11 cellular contexts compared by ENCODE assay signal in genomic region chr1:223772771-223773160, GRCh38.
DNase-seq lines count a peak whose midpoint lies in the region; ATAC-seq and TF ChIP-seq lines count a peak whose summit lies in the region.
"Had no signal": no experiment of that assay in that cellular context is flagged by ENCODE, and none has a peak within 500 bp of the region (broad histone marks: within the 10 kb centered on the region; RNA-seq: fewer than 3 reads in every experiment).

No MANE protein-coding gene starts in this region.

- peak overlapping the region; percentile 71 to 91 for H3K27ac ChIP-seq in left lung
- H3K27ac ChIP-seq in testis, result peak overlapping the region; percentile 31 to 93
- H3K27ac ChIP-seq: KMS-11 had no signal

- POLR2A ChIA-PET in activated CD4-positive, alpha-beta T cell treated with anti-CD3 and anti-CD28 coated beads for 36 hours (lab: Charles Lee), result no interaction called here

- peak overlapping the region; percentile 45 for H3K27ac Mint-ChIP-seq in activated CD4-positive, alpha-beta T cell treated with anti-CD3 and anti-CD28 coated beads for 36 hours
- peak overlapping the region; percentile 74 for H3K27ac Mint-ChIP-seq in activated T-helper 17 cell treated with anti-CD3 and anti-CD28 coated beads, Interleukin-2, amount 50 U/mL, for 72 hours
- H3K27ac Mint-ChIP-seq: stimulated activated naive CD8-positive, alpha-beta T cell treated with anti-CD3 and anti-CD28 coated beads, Interleukin-15, amount 100 ng/mL, for 72 hours had no signal

- no peak for TF ChIP-seq CTCF in left lung (IDR thresholded peaks at IDR 0.05)
- no peak for TF ChIP-seq CTCF in testis (IDR thresholded peaks at IDR 0.05)

- H3K9me3 ChIP-seq in left lung, result no peaks in the 10 kb centered on the region
- H3K9me3 ChIP-seq in testis, result no peaks in the 10 kb centered on the region

- H3K27me3 ChIP-seq in left lung (no peaks in the 10 kb centered on the region), testis (no peaks in the 10 kb centered on the region)

- no peaks in the 10 kb centered on the region for H3K27me3 Mint-ChIP-seq in activated CD4-positive, alpha-beta T cell treated with anti-CD3 and anti-CD28 coated beads for 36 hours
- H3K27me3 Mint-ChIP-seq in activated T-helper 17 cell treated with anti-CD3 and anti-CD28 coated beads, Interleukin-2, amount 50 U/mL, for 72 hours, result no peaks in the 10 kb centered on the region
- H3K27me3 Mint-ChIP-seq: stimulated activated naive CD8-positive, alpha-beta T cell treated with anti-CD3 and anti-CD28 coated beads, Interleukin-15, amount 100 ng/mL, for 72 hours had no signal

- no peaks in the 10 kb centered on the region for H3K9me3 Mint-ChIP-seq in activated CD4-positive, alpha-beta T cell treated with anti-CD3 and anti-CD28 coated beads for 36 hours (ENCODE audit: low read depth)
- H3K9me3 Mint-ChIP-seq in activated T-helper 17 cell treated with anti-CD3 and anti-CD28 coated beads, Interleukin-2, amount 50 U/mL, for 72 hours, result no peaks in the 10 kb centered on the region
- H3K9me3 Mint-ChIP-seq: stimulated activated naive CD8-positive, alpha-beta T cell treated with anti-CD3 and anti-CD28 coated beads, Interleukin-15, amount 100 ng/mL, for 72 hours had no signal

- DNase-seq in activated CD4-positive, alpha-beta T cell treated with anti-CD3 and anti-CD28 coated beads for 36 hours, result no peak
- no peak for DNase-seq in activated CD4-positive, alpha-beta T cell treated with anti-CD3 and anti-CD28 coated beads, Interleukin-2, amount 50 U/mL, for 4 hours
- DNase-seq in left lung, result no peak
- no peak for DNase-seq in testis
- no peak for DNase-seq in stimulated activated naive CD4-positive, alpha-beta T cell treated with Interleukin-2 at 50 U/mL for 16 hours (lab: John Stamatoyannopoulos, UW)
- no peak for DNase-seq in DMS79 treated with DMSO at 0.1 percent for 48 hours (lab: John Stamatoyannopoulos, UW)
- DNase-seq: NCI-H2081 treated with DMSO at 0.1 percent for 48 hours; stimulated activated naive CD8-positive, alpha-beta T cell treated with anti-CD3 and anti-CD28 coated beads, Interleukin-15, amount 100 ng/mL, for 72 hours had no signal

- H3K4me1 Mint-ChIP-seq in activated CD4-positive, alpha-beta T cell treated with anti-CD3 and anti-CD28 coated beads for 36 hours, result peaks cover 46% of the 10 kb centered on the region
- peaks cover 38% of the 10 kb centered on the region for H3K4me1 Mint-ChIP-seq in activated T-helper 17 cell treated with anti-CD3 and anti-CD28 coated beads, Interleukin-2, amount 50 U/mL, for 72 hours

- no peak overlapping the region for H3K4me3 Mint-ChIP-seq in activated CD4-positive, alpha-beta T cell treated with anti-CD3 and anti-CD28 coated beads for 36 hours
- H3K4me3 Mint-ChIP-seq in activated T-helper 17 cell treated with anti-CD3 and anti-CD28 coated beads, Interleukin-2, amount 50 U/mL, for 72 hours, result no peak overlapping the region
- H3K4me3 Mint-ChIP-seq: stimulated activated naive CD8-positive, alpha-beta T cell treated with anti-CD3 and anti-CD28 coated beads, Interleukin-15, amount 100 ng/mL, for 72 hours had no signal

- H3K36me3 ChIP-seq in left lung, result peaks cover 0 to 89% of the 10 kb centered on the region in 2 donors
- H3K36me3 ChIP-seq in testis (ENCODE audit: low read depth, missing control alignments), result no peaks in the 10 kb centered on the region

- WGBS in testis, 2 donors, result 80 to 89% methylated on average over 5 of the region's 5 CpGs

- CTCF ChIA-PET in activated CD4-positive, alpha-beta T cell treated with anti-CD3 and anti-CD28 coated beads for 36 hours (lab: Charles Lee), result interaction anchor here (1.1 to 1.8 kb wide), 4 partner anchors 12 to 77 kb away, joined by 3 to 10 read pairs (median 4); no protein-coding TSS in a partner anchor

- intact Hi-C loops in activated CD4-positive, alpha-beta T cell treated with anti-CD3 and anti-CD28 coated beads for 36 hours (cut with DNase I, micrococcal nuclease), result no loop called here
- intact Hi-C loops in left lung (cut with DNase I), result no loop called here
- intact Hi-C loops in testis (cut with DNase I; ENCODE audit: low total_unique reads), result no loop called here

- ATAC-seq in activated CD4-positive, alpha-beta T cell treated with anti-CD3 and anti-CD28 coated beads for 36 hours, result no peak
- ATAC-seq in activated T-helper 17 cell treated with anti-CD3 and anti-CD28 coated beads, Interleukin-2, amount 50 U/mL, for 72 hours (replicated peaks), result no peak
- ATAC-seq in left lung (no peak), GM19467 (IDR thresholded peaks at IDR 0.05; ENCODE audit: unreplicated experiment) (no peak)
- ATAC-seq: stimulated activated naive CD8-positive, alpha-beta T cell treated with anti-CD3 and anti-CD28 coated beads, Interleukin-15, amount 100 ng/mL, for 72 hours had no signal

- H3K4me1 ChIP-seq in left lung (peaks cover 19 to 39% of the 10 kb centered on the region in 2 donors), testis (peaks cover 21% of the 10 kb centered on the region)

- no peak for TF ChIP-seq POLR2A in testis (IDR thresholded peaks at IDR 0.05)

- peaks cover 57% of the 10 kb centered on the region for H3K36me3 Mint-ChIP-seq in activated CD4-positive, alpha-beta T cell treated with anti-CD3 and anti-CD28 coated beads for 36 hours (ENCODE audit: low read depth)
- H3K36me3 Mint-ChIP-seq in activated T-helper 17 cell treated with anti-CD3 and anti-CD28 coated beads, Interleukin-2, amount 50 U/mL, for 72 hours (ENCODE audit: low read depth), result peaks cover 91% of the 10 kb centered on the region

- H3K4me3 ChIP-seq in left lung (no peak overlapping the region), testis (no peak overlapping the region)
